ENCODE assay signal across 29 cellular contexts in the genomic region with DNA sequence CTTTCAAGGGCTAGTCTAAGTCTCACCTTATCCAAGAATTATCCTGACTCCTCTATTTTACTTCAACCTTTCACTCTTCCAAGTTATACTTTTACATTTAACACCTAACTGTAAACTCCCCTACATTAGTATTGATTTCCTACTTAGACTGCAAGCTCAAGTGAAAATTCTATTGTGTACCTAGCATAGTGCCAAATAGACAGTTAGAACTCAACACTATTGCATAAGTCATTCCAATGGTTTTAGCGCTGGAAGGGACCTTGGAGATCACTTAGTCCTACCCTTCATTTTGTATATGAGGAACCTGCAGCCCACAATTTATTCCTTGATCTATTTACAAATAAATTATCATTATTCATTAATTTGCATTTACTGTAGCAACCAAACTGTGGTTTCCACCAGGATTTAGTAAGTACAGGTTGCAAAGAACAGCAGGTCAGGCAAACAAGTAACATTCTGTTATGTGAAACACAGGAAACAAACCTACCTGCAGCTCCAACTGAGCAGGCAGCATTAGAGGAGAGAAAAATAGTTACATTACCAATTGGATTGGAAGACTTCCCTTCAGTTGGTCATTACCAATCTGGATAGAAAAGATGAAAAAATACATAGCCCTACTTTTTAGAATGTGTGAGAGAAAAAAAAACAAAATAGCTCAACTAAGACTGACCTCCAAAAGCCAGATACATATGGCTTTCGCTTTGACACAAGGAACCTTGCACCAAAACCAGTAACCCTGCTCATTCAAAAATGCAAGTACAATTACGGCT.
"Had no signal": no experiment of that assay in that cellular context is flagged by ENCODE, and none has a peak within 500 bp of the region (broad histone marks: within the 10 kb centered on the region; RNA-seq: fewer than 3 reads in every experiment).

No MANE protein-coding gene starts in this region.

- H3K27me3 Mint-ChIP-seq: naive thymus-derived CD4-positive, alpha-beta T cell; natural killer cell treated with Interleukin-12 subunit alpha and Interleukin-12 subunit beta and Interleukin-15 and Interleukin-18, amount 100 ng/mL, for 72 hours; stimulated activated memory B cell treated with anti-CD40 and anti-IgM and Interleukin-4, amounts not matched to agents 10 μg/mL and 1 μg/mL and 100 μg/mL, for 72 hours; stimulated activated naive CD8-positive, alpha-beta T cell treated with anti-CD3 and anti-CD28 coated beads, Interleukin-15, amount 100 ng/mL, for 72 hours; type B pancreatic cell had no signal

- DNase-seq: hippocampal formation; kidney glomerular epithelial cell; left cardiac atrium; left lung; lower lobe of right lung; mammary epithelial cell; mesendoderm; mucosa of descending colon; naive thymus-derived CD4-positive, alpha-beta T cell; nucleus accumbens; pancreas; posterior cingulate gyrus; retina; right cardiac atrium; stimulated activated CD4-positive, alpha-beta T cell treated with anti-CD3 and anti-CD28 coated beads, Interleukin-1b, Interleukin-23, amount 100 ng/mL, for 48 hours; stimulated activated CD4-positive, alpha-beta T cell treated with anti-CD3 and anti-CD28 coated beads, Interleukin-2, amount 100 ng/mL, for 48 hours; stimulated activated CD4-positive, alpha-beta T cell treated with anti-CD3 and anti-CD28 coated beads, Interleukin-4, amount 100 ng/mL, for 4 hours; stimulated activated CD8-positive, alpha-beta memory T cell treated with anti-CD3 and anti-CD28 coated beads, Interleukin-4, amount 100 ng/mL, for 48 hours; stimulated activated naive CD4-positive, alpha-beta T cell treated with Interleukin-2 at 50 U/mL for 16 hours; stimulated activated naive CD8-positive, alpha-beta T cell treated with anti-CD3 and anti-CD28 coated beads, Interleukin-15, amount 100 ng/mL, for 72 hours; substantia nigra; uterus had no signal

- H3K4me1 Mint-ChIP-seq: stimulated activated memory B cell treated with anti-CD40 and anti-IgM and Interleukin-4, amounts not matched to agents 10 μg/mL and 1 μg/mL and 100 μg/mL, for 72 hours; stimulated activated naive CD8-positive, alpha-beta T cell treated with anti-CD3 and anti-CD28 coated beads, Interleukin-15, amount 100 ng/mL, for 72 hours had no signal

- H3K9me3 Mint-ChIP-seq: mesothelial cell of epicardium; naive thymus-derived CD4-positive, alpha-beta T cell; natural killer cell treated with Interleukin-12 subunit alpha and Interleukin-12 subunit beta and Interleukin-15 and Interleukin-18, amount 100 ng/mL, for 72 hours; stimulated activated memory B cell treated with anti-CD40 and anti-IgM and Interleukin-4, amounts not matched to agents 10 μg/mL and 1 μg/mL and 100 μg/mL, for 72 hours; stimulated activated naive CD8-positive, alpha-beta T cell treated with anti-CD3 and anti-CD28 coated beads, Interleukin-15, amount 100 ng/mL, for 72 hours; type B pancreatic cell had no signal

- ATAC-seq: left cardiac atrium; left lung; lower lobe of right lung; mucosa of descending colon; naive thymus-derived CD4-positive, alpha-beta T cell; natural killer cell treated with Interleukin-12 subunit alpha and Interleukin-12 subunit beta and Interleukin-15 and Interleukin-18, amount 100 ng/mL, for 72 hours; pancreas; right cardiac atrium; stimulated activated memory B cell treated with anti-CD40 and anti-IgM and Interleukin-4, amounts not matched to agents 10 μg/mL and 1 μg/mL and 100 μg/mL, for 72 hours; stimulated activated naive CD8-positive, alpha-beta T cell treated with anti-CD3 and anti-CD28 coated beads, Interleukin-15, amount 100 ng/mL, for 72 hours had no signal

- H3K4me3 ChIP-seq: left lung, lower lobe of right lung, mucosa of descending colon, pancreas, prostate gland, smooth muscle cell, tibial nerve, uterus had no signal

- H3K4me3 Mint-ChIP-seq: mesothelial cell of epicardium; naive thymus-derived CD4-positive, alpha-beta T cell; natural killer cell treated with Interleukin-12 subunit alpha and Interleukin-12 subunit beta and Interleukin-15 and Interleukin-18, amount 100 ng/mL, for 72 hours; stimulated activated memory B cell treated with anti-CD40 and anti-IgM and Interleukin-4, amounts not matched to agents 10 μg/mL and 1 μg/mL and 100 μg/mL, for 72 hours; stimulated activated naive CD8-positive, alpha-beta T cell treated with anti-CD3 and anti-CD28 coated beads, Interleukin-15, amount 100 ng/mL, for 72 hours; type B pancreatic cell had no signal

- H3K27ac Mint-ChIP-seq: mesothelial cell of epicardium; naive thymus-derived CD4-positive, alpha-beta T cell; stimulated activated memory B cell treated with anti-CD40 and anti-IgM and Interleukin-4, amounts not matched to agents 10 μg/mL and 1 μg/mL and 100 μg/mL, for 72 hours; type B pancreatic cell had no signal
